In the genomic region with DNA sequence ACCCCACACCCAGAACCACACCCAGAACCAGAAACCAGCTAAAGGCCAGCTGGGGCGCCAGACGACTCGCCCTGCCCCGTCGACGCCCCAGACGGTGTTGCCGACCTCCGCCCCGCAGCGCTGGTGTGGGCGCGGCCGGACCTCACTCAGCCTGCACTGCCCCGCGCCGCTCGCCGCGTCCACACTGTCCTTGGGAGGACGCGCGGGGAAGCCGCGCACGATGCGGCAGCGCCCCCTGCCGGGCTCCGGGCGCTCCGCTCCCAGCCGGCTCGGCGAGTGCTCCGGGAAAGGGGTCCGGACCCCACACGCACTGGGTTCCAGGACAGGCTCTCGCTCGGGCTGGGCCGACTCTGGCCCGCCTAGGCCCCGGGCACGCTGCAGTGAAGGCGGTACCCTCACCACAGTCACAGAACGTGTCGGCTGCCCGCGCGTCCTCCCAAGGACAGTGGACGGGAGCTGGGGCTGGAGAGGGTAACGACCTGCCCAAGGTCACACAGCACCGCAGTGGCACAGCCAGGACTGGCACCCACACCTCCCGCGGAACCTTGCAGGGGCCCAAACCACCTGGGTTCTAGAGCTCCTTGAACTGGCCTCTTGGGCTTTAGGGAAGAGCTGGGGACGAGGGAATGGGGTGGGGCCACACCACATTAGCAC, we compare ENCODE assay signal across 1 cellular context.
TF ChIP-seq lines count a peak whose summit lies in the region.

No MANE protein-coding gene starts in this region.

TF ChIP-seq in HEK293, 187 proteins besides CTCF, POLR2A, EP300 and RAD21 (continued from another document and continues in another):
- TF ChIP-seq, protein P1, sequence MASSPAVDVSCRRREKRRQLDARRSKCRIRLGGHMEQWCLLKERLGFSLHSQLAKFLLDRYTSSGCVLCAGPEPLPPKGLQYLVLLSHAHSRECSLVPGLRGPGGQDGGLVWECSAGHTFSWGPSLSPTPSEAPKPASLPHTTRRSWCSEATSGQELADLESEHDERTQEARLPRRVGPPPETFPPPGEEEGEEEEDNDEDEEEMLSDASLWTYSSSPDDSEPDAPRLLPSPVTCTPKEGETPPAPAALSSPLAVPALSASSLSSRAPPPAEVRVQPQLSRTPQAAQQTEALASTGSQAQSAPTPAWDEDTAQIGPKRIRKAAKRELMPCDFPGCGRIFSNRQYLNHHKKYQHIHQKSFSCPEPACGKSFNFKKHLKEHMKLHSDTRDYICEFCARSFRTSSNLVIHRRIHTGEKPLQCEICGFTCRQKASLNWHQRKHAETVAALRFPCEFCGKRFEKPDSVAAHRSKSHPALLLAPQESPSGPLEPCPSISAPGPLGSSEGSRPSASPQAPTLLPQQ (tag by site-specific recombination; IDR thresholded peaks at IDR 0.05), result peak; percentile 38; the same call in 1 of the 2 replicates
- TF ChIP-seq ZFP69B (tag by site-specific recombination; IDR thresholded peaks at IDR 0.05), result 0 out of 2 replicates have a peak, but pooled peaks have one; percentile 10
- TF ChIP-seq, protein P2, sequence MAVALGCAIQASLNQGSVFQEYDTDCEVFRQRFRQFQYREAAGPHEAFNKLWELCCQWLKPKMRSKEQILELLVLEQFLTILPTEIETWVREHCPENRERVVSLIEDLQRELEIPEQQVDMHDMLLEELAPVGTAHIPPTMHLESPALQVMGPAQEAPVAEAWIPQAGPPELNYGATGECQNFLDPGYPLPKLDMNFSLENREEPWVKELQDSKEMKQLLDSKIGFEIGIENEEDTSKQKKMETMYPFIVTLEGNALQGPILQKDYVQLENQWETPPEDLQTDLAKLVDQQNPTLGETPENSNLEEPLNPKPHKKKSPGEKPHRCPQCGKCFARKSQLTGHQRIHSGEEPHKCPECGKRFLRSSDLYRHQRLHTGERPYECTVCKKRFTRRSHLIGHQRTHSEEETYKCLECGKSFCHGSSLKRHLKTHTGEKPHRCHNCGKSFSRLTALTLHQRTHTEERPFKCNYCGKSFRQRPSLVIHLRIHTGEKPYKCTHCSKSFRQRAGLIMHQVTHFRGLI (tag by site-specific recombination; IDR thresholded peaks at IDR 0.05), result peak; percentile 56; the same call in 1 of the 2 replicates
- TF ChIP-seq HOXC10 (CRISPR knock-in tag; IDR thresholded peaks at IDR 0.05), result no peak
- peak; percentile 95 for TF ChIP-seq KLF1 (tag by site-specific recombination; IDR thresholded peaks at IDR 0.05)
- TF ChIP-seq, protein P3, sequence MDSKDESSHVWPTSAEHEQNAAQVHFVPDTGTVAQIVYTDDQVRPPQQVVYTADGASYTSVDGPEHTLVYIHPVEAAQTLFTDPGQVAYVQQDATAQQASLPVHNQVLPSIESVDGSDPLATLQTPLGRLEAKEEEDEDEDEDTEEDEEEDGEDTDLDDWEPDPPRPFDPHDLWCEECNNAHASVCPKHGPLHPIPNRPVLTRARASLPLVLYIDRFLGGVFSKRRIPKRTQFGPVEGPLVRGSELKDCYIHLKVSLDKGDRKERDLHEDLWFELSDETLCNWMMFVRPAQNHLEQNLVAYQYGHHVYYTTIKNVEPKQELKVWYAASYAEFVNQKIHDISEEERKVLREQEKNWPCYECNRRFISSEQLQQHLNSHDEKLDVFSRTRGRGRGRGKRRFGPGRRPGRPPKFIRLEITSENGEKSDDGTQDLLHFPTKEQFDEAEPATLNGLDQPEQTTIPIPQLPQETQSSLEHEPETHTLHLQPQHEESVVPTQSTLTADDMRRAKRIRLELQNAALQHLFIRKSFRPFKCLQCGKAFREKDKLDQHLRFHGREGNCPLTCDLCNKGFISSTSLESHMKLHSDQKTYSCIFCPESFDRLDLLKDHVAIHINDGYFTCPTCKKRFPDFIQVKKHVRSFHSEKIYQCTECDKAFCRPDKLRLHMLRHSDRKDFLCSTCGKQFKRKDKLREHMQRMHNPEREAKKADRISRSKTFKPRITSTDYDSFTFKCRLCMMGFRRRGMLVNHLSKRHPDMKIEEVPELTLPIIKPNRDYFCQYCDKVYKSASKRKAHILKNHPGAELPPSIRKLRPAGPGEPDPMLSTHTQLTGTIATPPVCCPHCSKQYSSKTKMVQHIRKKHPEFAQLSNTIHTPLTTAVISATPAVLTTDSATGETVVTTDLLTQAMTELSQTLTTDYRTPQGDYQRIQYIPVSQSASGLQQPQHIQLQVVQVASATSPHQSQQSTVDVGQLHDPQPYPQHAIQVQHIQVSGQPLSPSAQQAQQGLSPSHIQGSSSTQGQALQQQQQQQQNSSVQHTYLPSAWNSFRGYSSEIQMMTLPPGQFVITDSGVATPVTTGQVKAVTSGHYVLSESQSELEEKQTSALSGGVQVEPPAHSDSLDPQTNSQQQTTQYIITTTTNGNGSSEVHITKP (tag by site-specific recombination; IDR thresholded peaks at IDR 0.05), result peak; percentile 26; the same call in 1 of the 2 replicates
- no peak for TF ChIP-seq ZNF529 (tag by site-specific recombination; IDR thresholded peaks at IDR 0.05; ENCODE audit: insufficient replicate concordance)
- TF ChIP-seq WT1 (tag by site-specific recombination; IDR thresholded peaks at IDR 0.05), result no peak
- TF ChIP-seq, protein P4, sequence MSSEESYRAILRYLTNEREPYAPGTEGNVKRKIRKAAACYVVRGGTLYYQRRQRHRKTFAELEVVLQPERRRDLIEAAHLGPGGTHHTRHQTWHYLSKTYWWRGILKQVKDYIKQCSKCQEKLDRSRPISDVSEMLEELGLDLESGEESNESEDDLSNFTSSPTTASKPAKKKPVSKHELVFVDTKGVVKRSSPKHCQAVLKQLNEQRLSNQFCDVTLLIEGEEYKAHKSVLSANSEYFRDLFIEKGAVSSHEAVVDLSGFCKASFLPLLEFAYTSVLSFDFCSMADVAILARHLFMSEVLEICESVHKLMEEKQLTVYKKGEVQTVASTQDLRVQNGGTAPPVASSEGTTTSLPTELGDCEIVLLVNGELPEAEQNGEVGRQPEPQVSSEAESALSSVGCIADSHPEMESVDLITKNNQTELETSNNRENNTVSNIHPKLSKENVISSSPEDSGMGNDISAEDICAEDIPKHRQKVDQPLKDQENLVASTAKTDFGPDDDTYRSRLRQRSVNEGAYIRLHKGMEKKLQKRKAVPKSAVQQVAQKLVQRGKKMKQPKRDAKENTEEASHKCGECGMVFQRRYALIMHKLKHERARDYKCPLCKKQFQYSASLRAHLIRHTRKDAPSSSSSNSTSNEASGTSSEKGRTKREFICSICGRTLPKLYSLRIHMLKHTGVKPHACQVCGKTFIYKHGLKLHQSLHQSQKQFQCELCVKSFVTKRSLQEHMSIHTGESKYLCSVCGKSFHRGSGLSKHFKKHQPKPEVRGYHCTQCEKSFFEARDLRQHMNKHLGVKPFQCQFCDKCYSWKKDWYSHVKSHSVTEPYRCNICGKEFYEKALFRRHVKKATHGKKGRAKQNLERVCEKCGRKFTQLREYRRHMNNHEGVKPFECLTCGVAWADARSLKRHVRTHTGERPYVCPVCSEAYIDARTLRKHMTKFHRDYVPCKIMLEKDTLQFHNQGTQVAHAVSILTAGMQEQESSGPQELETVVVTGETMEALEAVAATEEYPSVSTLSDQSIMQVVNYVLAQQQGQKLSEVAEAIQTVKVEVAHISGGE (tag by site-specific recombination; conservative IDR thresholded peaks at IDR 0.05; ENCODE audit: low read depth), result peak; percentile 95
- TF ChIP-seq ZNF48 (tag by site-specific recombination; IDR thresholded peaks at IDR 0.05), result no peak
- TF ChIP-seq GLIS1 (tag by site-specific recombination; IDR thresholded peaks at IDR 0.05), result peak; percentile 34
- TF ChIP-seq ZNF596 (tag by site-specific recombination; IDR thresholded peaks at IDR 0.05), result no peak
- TF ChIP-seq ZNF707 (tag by site-specific recombination; IDR thresholded peaks at IDR 0.05), result no peak
- no peak for TF ChIP-seq ZNF837 (tag by site-specific recombination; IDR thresholded peaks at IDR 0.05)
- TF ChIP-seq, protein P5, sequence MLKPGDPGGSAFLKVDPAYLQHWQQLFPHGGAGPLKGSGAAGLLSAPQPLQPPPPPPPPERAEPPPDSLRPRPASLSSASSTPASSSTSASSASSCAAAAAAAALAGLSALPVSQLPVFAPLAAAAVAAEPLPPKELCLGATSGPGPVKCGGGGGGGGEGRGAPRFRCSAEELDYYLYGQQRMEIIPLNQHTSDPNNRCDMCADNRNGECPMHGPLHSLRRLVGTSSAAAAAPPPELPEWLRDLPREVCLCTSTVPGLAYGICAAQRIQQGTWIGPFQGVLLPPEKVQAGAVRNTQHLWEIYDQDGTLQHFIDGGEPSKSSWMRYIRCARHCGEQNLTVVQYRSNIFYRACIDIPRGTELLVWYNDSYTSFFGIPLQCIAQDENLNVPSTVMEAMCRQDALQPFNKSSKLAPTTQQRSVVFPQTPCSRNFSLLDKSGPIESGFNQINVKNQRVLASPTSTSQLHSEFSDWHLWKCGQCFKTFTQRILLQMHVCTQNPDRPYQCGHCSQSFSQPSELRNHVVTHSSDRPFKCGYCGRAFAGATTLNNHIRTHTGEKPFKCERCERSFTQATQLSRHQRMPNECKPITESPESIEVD (tag by site-specific recombination; IDR thresholded peaks at IDR 0.05), result no peak
- TF ChIP-seq ZFP3 (tag by site-specific recombination; IDR thresholded peaks at IDR 0.05; ENCODE audit: low read depth), result no peak
- no peak for TF ChIP-seq ZNF302 (tag by site-specific recombination; IDR thresholded peaks at IDR 0.05; ENCODE audit: low read depth)
- no peak for TF ChIP-seq BCL11A (tag by site-specific recombination; IDR thresholded peaks at IDR 0.05; ENCODE audit: low read depth)
- TF ChIP-seq PRDM1 (tag by site-specific recombination; IDR thresholded peaks at IDR 0.05), result no peak
- TF ChIP-seq, protein P6, sequence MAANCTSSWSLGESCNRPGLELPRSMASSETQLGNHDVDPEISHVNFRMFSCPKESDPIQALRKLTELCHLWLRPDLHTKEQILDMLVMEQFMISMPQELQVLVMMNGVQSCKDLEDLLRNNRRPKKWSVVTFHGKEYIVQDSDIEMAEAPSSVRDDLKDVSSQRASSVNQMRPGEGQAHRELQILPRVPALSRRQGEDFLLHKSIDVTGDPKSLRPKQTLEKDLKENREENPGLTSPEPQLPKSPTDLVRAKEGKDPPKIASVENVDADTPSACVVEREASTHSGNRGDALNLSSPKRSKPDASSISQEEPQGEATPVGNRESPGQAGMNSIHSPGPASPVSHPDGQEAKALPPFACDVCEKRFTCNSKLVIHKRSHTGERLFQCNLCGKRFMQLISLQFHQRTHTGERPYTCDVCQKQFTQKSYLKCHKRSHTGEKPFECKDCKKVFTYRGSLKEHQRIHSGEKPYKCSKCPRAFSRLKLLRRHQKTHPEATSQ (tag by site-specific recombination; IDR thresholded peaks at IDR 0.05), result 0 out of 2 replicates have a peak, but pooled peaks have one; percentile 34
- TF ChIP-seq, protein P7, sequence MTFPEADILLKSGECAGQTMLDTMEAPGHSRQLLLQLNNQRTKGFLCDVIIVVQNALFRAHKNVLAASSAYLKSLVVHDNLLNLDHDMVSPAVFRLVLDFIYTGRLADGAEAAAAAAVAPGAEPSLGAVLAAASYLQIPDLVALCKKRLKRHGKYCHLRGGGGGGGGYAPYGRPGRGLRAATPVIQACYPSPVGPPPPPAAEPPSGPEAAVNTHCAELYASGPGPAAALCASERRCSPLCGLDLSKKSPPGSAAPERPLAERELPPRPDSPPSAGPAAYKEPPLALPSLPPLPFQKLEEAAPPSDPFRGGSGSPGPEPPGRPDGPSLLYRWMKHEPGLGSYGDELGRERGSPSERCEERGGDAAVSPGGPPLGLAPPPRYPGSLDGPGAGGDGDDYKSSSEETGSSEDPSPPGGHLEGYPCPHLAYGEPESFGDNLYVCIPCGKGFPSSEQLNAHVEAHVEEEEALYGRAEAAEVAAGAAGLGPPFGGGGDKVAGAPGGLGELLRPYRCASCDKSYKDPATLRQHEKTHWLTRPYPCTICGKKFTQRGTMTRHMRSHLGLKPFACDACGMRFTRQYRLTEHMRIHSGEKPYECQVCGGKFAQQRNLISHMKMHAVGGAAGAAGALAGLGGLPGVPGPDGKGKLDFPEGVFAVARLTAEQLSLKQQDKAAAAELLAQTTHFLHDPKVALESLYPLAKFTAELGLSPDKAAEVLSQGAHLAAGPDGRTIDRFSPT (tag by site-specific recombination; IDR thresholded peaks at IDR 0.05), result no peak
- no peak for TF ChIP-seq ZNF843 (tag by site-specific recombination; IDR thresholded peaks at IDR 0.05)
- no peak for TF ChIP-seq ZNF19 (tag by site-specific recombination; IDR thresholded peaks at IDR 0.05; ENCODE audit: low read depth)
- TF ChIP-seq, protein P8, sequence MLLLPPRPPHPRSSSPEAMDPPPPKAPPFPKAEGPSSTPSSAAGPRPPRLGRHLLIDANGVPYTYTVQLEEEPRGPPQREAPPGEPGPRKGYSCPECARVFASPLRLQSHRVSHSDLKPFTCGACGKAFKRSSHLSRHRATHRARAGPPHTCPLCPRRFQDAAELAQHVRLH (tag by site-specific recombination; IDR thresholded peaks at IDR 0.05), result no peak
- TF ChIP-seq ZNF777 (tag by site-specific recombination; IDR thresholded peaks at IDR 0.05; ENCODE audit: borderline replicate concordance), result peak; percentile 79; the same call in 1 of the 2 replicates
- TF ChIP-seq ZNF548 (tag by site-specific recombination; IDR thresholded peaks at IDR 0.05), result no peak
- TF ChIP-seq ZNF37A (tag by site-specific recombination; IDR thresholded peaks at IDR 0.05), result no peak
- TF ChIP-seq ZNF426 (tag by site-specific recombination; IDR thresholded peaks at IDR 0.05), result no peak
- TF ChIP-seq ZSCAN30 (tag by site-specific recombination; IDR thresholded peaks at IDR 0.05), result 0 out of 2 replicates have a peak, but pooled peaks have one; percentile 40
- TF ChIP-seq ZNF121 (tag by site-specific recombination; IDR thresholded peaks at IDR 0.05), result peak; percentile 43; the same call in 1 of the 2 replicates
- TF ChIP-seq ZBTB48 (tag by site-specific recombination; IDR thresholded peaks at IDR 0.05), result peak; percentile 42; the same call in 1 of the 2 replicates
- TF ChIP-seq ZBTB20 (tag by site-specific recombination; IDR thresholded peaks at IDR 0.05), result no peak; the same call in 1 of the 2 replicates
- TF ChIP-seq KLF8 (tag by site-specific recombination; IDR thresholded peaks at IDR 0.05), result no peak
- peak; percentile 65; the same call in 1 of the 2 replicates for TF ChIP-seq ZNF610 (tag by site-specific recombination; IDR thresholded peaks at IDR 0.05; ENCODE audit: borderline replicate concordance)
- TF ChIP-seq ZFP37 (tag by site-specific recombination; IDR thresholded peaks at IDR 0.05), result 0 out of 2 replicates have a peak, but pooled peaks have one; percentile 17
- peak; percentile 15; the same call in 1 of the 2 replicates for TF ChIP-seq SP7 (tag by site-specific recombination; IDR thresholded peaks at IDR 0.05)
- peak; percentile 96 for TF ChIP-seq ZNF335 (tag by site-specific recombination; conservative IDR thresholded peaks at IDR 0.05)
- TF ChIP-seq SP2 (tag by site-specific recombination; IDR thresholded peaks at IDR 0.05), result no peak
- TF ChIP-seq ZBTB7A (tag by site-specific recombination; IDR thresholded peaks at IDR 0.05; ENCODE audit: low read depth), result 0 out of 2 replicates have a peak, but pooled peaks have one; percentile 29
